In the genomic region with DNA sequence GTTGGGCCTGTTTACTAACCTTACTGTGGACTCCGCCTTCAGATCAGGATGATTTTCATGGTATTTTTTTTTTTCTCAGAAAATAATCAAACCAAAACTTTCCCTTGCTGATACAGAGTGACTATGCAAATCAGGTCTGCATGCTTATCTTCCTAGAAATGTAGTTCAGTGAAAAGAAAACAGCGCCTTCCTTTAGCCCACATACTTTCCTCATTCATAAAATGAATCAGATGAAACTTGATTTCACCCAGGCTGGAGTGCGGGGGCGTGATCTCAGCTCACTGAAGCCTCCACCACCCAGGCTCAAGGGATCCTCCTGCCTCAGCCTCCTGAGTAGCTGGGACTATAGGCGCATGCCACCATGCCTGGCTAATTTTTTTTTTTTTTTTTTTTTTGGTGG, we compare ENCODE assay signal across 9 cellular contexts. TPM values are rescaled to one million over a fixed set of nuclear protein-coding genes. Genes with fewer than 3 reads are reported as not detected.
DNase-seq lines count a peak whose midpoint lies in the region; ATAC-seq and TF ChIP-seq lines count a peak whose summit lies in the region.
"Had no signal": no experiment of that assay in that cellular context is flagged by ENCODE, and none has a peak within 500 bp of the region (broad histone marks: within the 10 kb centered on the region; RNA-seq: fewer than 3 reads in every experiment).

No MANE protein-coding gene starts in this region.

- POLR2A ChIA-PET in activated CD4-positive, alpha-beta memory T cell treated with anti-CD3 and anti-CD28 coated beads, Interleukin-2, amount 10 ng/mL, durations not matched to agents 7 days and 5 days (lab: Charles Lee), result no interaction called here

- H3K9me3 ChIP-seq in neuronal stem cell (replicated peaks in 1 of 2; ENCODE audit: control insufficient read depth in 2 of 2, insufficient read depth in 1 of 2, low read depth in 1 of 2, low read length in 2 of 2) (no peaks in the 10 kb centered on the region), ascending aorta (no peaks in the 10 kb centered on the region)

- H3K4me2 ChIP-seq in neuronal stem cell (ENCODE audit: insufficient read depth, low read length, poor library complexity, severe bottlenecking), result no peak overlapping the region

- H2BK5ac ChIP-seq in neuronal stem cell (ENCODE audit: low read length), result no peak overlapping the region

- H3K36me3 Mint-ChIP-seq in activated CD4-positive, alpha-beta memory T cell treated with anti-CD3 and anti-CD28 coated beads, Interleukin-2, amount 10 ng/mL, durations not matched to agents 7 days and 5 days (ENCODE audit: low read depth), result no peaks in the 10 kb centered on the region
- no peaks in the 10 kb centered on the region for H3K36me3 Mint-ChIP-seq in chondrocyte (ENCODE audit: low read depth)

- no peak overlapping the region for H4K8ac ChIP-seq in neuronal stem cell (ENCODE audit: low read depth, low read length)

- TF ChIP-seq CTCF in chondrocyte (IDR thresholded peaks at IDR 0.05) (no peak), ascending aorta (IDR thresholded peaks at IDR 0.05) (no peak)

- H2BK12ac ChIP-seq in neuronal stem cell (ENCODE audit: low read length), result no peak overlapping the region

- DNase-seq in activated CD4-positive, alpha-beta memory T cell treated with anti-CD3 and anti-CD28 coated beads, Interleukin-2, amount 10 ng/mL, durations not matched to agents 7 days and 5 days, result peak; percentile 27
- DNase-seq in chondrocyte (ENCODE audit: low spot score), result peak; percentile 30
- DNase-seq in stimulated activated CD8-positive, alpha-beta memory T cell treated with anti-CD3 and anti-CD28 coated beads, Interleukin-15, amount 100 ng/mL, for 4 hours (ENCODE audit: low read depth in 2 of 2), result peak; percentile 9 to 42
- DNase-seq in RKO (ENCODE audit: low spot score), result no peak
- no peak for DNase-seq in SHP77 (lab: John Stamatoyannopoulos, UW)
- no peak for DNase-seq in neuronal stem cell (ENCODE audit: low spot score)
- DNase-seq in ascending aorta (ENCODE audit: low spot score in 2 of 2), result no peak
- DNase-seq: NCI-H446 treated with DMSO at 0.1 percent for 48 hours had no signal

- peak; percentile 49 for ATAC-seq in GM21723 (IDR thresholded peaks at IDR 0.05; ENCODE audit: unreplicated experiment)

- no peak overlapping the region for H3K4me3 Mint-ChIP-seq in activated CD4-positive, alpha-beta memory T cell treated with anti-CD3 and anti-CD28 coated beads, Interleukin-2, amount 10 ng/mL, durations not matched to agents 7 days and 5 days
- no peak overlapping the region for H3K4me3 Mint-ChIP-seq in chondrocyte (ENCODE audit: unreplicated experiment)

- no peak overlapping the region for H3K23ac ChIP-seq in neuronal stem cell (ENCODE audit: low read depth, low read length, poor library complexity)

- H3K4me1 ChIP-seq in neuronal stem cell (ENCODE audit: control insufficient read depth in 2 of 2, insufficient read depth in 1 of 2, low read depth in 1 of 2, low read length in 2 of 2) (peaks cover 10 to 20% of the 10 kb centered on the region in 2 donors), ascending aorta (peaks cover 8 to 69% of the 10 kb centered on the region in 2 donors)

- no peaks in the 10 kb centered on the region for H3K9me3 Mint-ChIP-seq in activated CD4-positive, alpha-beta memory T cell treated with anti-CD3 and anti-CD28 coated beads, Interleukin-2, amount 10 ng/mL, durations not matched to agents 7 days and 5 days
- no peaks in the 10 kb centered on the region for H3K9me3 Mint-ChIP-seq in chondrocyte (ENCODE audit: low read depth)

- H3K27ac Mint-ChIP-seq in activated CD4-positive, alpha-beta memory T cell treated with anti-CD3 and anti-CD28 coated beads, Interleukin-2, amount 10 ng/mL, durations not matched to agents 7 days and 5 days, result no peak overlapping the region
- H3K27ac Mint-ChIP-seq in chondrocyte (ENCODE audit: unreplicated experiment), result no peak overlapping the region

- H3K18ac ChIP-seq in neuronal stem cell (ENCODE audit: low read length), result no peak overlapping the region

- H3K27me3 Mint-ChIP-seq in activated CD4-positive, alpha-beta memory T cell treated with anti-CD3 and anti-CD28 coated beads, Interleukin-2, amount 10 ng/mL, durations not matched to agents 7 days and 5 days, result peaks cover 75% of the 10 kb centered on the region
- no peaks in the 10 kb centered on the region for H3K27me3 Mint-ChIP-seq in chondrocyte (ENCODE audit: low read depth)

- H3K9ac ChIP-seq in neuronal stem cell (ENCODE audit: low read depth, low read length, poor library complexity), result no peak overlapping the region

- peaks cover 0 to 19% of the 10 kb centered on the region in 2 donors for H3K36me3 ChIP-seq in neuronal stem cell (replicated peaks in 1 of 2; ENCODE audit: control insufficient read depth in 2 of 2, insufficient read depth in 2 of 2, low read length in 2 of 2)
- H3K36me3 ChIP-seq in ascending aorta, result no peaks in the 10 kb centered on the region

- H3K27me3 ChIP-seq in neuronal stem cell (ENCODE audit: control insufficient read depth in 3 of 3, insufficient read depth in 3 of 3, low read depth in 1 of 3, low read length in 3 of 3) (no peaks in the 10 kb centered on the region), ascending aorta (no peaks in the 10 kb centered on the region)

- H3K4me3 ChIP-seq in neuronal stem cell (ENCODE audit: low read length in 2 of 2), result no peak overlapping the region
- no peak overlapping the region for H3K4me3 ChIP-seq in ascending aorta

- H2BK120ac ChIP-seq in neuronal stem cell (ENCODE audit: low read depth, low read length), result no peak overlapping the region

- H2AFZ ChIP-seq in neuronal stem cell (ENCODE audit: low read length), result no peak overlapping the region

- no peak overlapping the region for H3K4ac ChIP-seq in neuronal stem cell (ENCODE audit: low read length)

- CTCF ChIA-PET in activated CD4-positive, alpha-beta memory T cell treated with anti-CD3 and anti-CD28 coated beads, Interleukin-2, amount 10 ng/mL, durations not matched to agents 7 days and 5 days (lab: Charles Lee), result interaction anchor here (1.1 kb wide), 1 partner anchor 10 kb away, joined by 3 read pairs; no protein-coding TSS in a partner anchor

- H4K91ac ChIP-seq in neuronal stem cell (ENCODE audit: low read depth, low read length, poor library complexity), result no peak overlapping the region

- intact Hi-C loops in ascending aorta (cut with DNase I), result no loop called here

- H3K14ac ChIP-seq in neuronal stem cell (ENCODE audit: low read length), result no peak overlapping the region

- H2AK5ac ChIP-seq in neuronal stem cell (ENCODE audit: low read depth, low read length), result no peak overlapping the region

- no peak overlapping the region for H3K27ac ChIP-seq in neuronal stem cell (replicated peaks; ENCODE audit: low read length)
- H3K27ac ChIP-seq in ascending aorta, result peak overlapping the region in 1 of 2 donors; percentile 75

- H3K79me1 ChIP-seq in neuronal stem cell (ENCODE audit: low read depth, low read length), result peaks cover 2% of the 10 kb centered on the region

- H2BK15ac ChIP-seq in neuronal stem cell (ENCODE audit: low read length), result no peak overlapping the region

- peaks cover 15% of the 10 kb centered on the region for H3K4me1 Mint-ChIP-seq in activated CD4-positive, alpha-beta memory T cell treated with anti-CD3 and anti-CD28 coated beads, Interleukin-2, amount 10 ng/mL, durations not matched to agents 7 days and 5 days
- H3K4me1 Mint-ChIP-seq in chondrocyte (ENCODE audit: low read depth), result peaks cover 40% of the 10 kb centered on the region

- no CpG with 5 or more reads among the region's 5 CpGs for WGBS in neuronal stem cell (ENCODE audit: extremely low coverage in 2 of 2, insufficient read length in 2 of 2, insufficient replicate concordance in 1 of 2), 2 donors

RNA-seq across cellular contexts. Expression of a gene that starts 26.0 kb away (rescaled TPM):
- under 1 TPM; 0.40 to 0.58 TPM for total RNA-seq in activated CD4-positive, alpha-beta memory T cell treated with anti-CD3 and anti-CD28 coated beads, Interleukin-2, amount 10 ng/mL, durations not matched to agents 7 days and 5 days
- 6.7 to 7.7 TPM (median 6.7 TPM) in 3 replicates for total RNA-seq in chondrocyte
- polyA plus RNA-seq in neuronal stem cell (2013, experiment 1 of 2), result 9.4 TPM
- polyA plus RNA-seq in neuronal stem cell (2013, experiment 2 of 2), result 9.0 TPM
- 49.1 TPM for total RNA-seq in ascending aorta

Comparison
In these comparisons a context has a peak if more than half of its experiments do, and no peak if none do; other contexts are left out.
1. DNase-seq: peak in activated CD4-positive, alpha-beta memory T cell treated with anti-CD3 and anti-CD28 coated beads, Interleukin-2, amount 10 ng/mL, durations not matched to agents 7 days and 5 days (single experiment), chondrocyte (single experiment) and stimulated activated CD8-positive, alpha-beta memory T cell treated with anti-CD3 and anti-CD28 coated beads, Interleukin-15, amount 100 ng/mL, for 4 hours (2 of 2); none in RKO (single experiment), SHP77 (0 of 2), neuronal stem cell (single experiment) and ascending aorta (0 of 2).